Comparison of ENCODE assay signal across 1 cellular context in the genomic region with DNA sequence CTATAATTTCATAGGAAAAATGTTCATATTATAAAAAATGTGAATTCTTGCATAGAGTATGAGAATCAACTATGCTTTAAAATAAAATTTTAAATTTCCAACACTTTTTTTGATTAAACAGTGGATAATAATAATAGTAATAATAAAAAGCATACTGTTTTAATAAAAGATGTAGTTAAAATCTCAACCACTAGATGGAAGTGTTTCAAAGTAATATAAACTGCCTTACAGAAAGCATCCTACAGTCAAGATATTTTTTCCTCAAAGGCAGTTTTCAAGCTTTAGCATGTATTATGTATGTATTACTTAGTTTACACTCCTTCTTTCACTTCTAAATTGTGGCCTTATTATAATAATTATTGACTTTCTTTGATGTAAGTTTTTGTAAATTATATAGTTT.
TF ChIP-seq lines count a peak whose summit lies in the region.

No MANE protein-coding gene starts in this region.

TF ChIP-seq in GM12878, 131 proteins besides CTCF, POLR2A, EP300 and RAD21 (continued from another document):
- TF ChIP-seq MEF2B (IDR thresholded peaks at IDR 0.05; ENCODE audit: partially characterized antibody, poor library complexity, severe bottlenecking) (no peak), TCF12 (IDR thresholded peaks at IDR 0.05; ENCODE audit: low read depth, low read length) (no peak)
